ENCODE assay signal across 12 cellular contexts in genomic region chr7:134933460-134934068, GRCh38. TPM values are rescaled to one million over a fixed set of nuclear protein-coding genes. Genes with fewer than 3 reads are reported as not detected.
A peak's percentile ranks its signal among the peaks of the same experiment; 100 is the strongest.
DNase-seq lines count a peak whose midpoint lies in the region; ATAC-seq and TF ChIP-seq lines count a peak whose summit lies in the region.
"Had no signal": no experiment of that assay in that cellular context is flagged by ENCODE, and none has a peak within 500 bp of the region (broad histone marks: within the 10 kb centered on the region; RNA-seq: fewer than 3 reads in every experiment).

No MANE protein-coding gene starts in this region.

- H3K27ac Mint-ChIP-seq in activated B cell treated with CpG ODN at 0.5 μM for 24 hours (peak overlapping the region; percentile 78), type B pancreatic cell (peak overlapping the region; percentile 32)
- H3K27ac Mint-ChIP-seq: CD4-positive, CD25-positive, alpha-beta regulatory T cell had no signal

- no peak for TF ChIP-seq CTCF in left ventricle myocardium inferior (IDR thresholded peaks at IDR 0.05; ENCODE audit: borderline replicate concordance)
- no peak for TF ChIP-seq CTCF in activated B cell treated with CpG ODN at 0.5 μM for 24 hours (IDR thresholded peaks at IDR 0.05)
- no peak for TF ChIP-seq CTCF in type B pancreatic cell (conservative IDR thresholded peaks at IDR 0.05)

- H3K9ac ChIP-seq in mesenchymal stem cell (ENCODE audit: low read length) = peak overlapping the region; percentile 64

- H3K4me1 ChIP-seq in left ventricle myocardium inferior (peaks cover 81% of the 10 kb centered on the region), mesenchymal stem cell (ENCODE audit: control insufficient read depth, insufficient read depth, low read depth, low read length) (peaks cover 7% of the 10 kb centered on the region)

- no peak overlapping the region for H2BK15ac ChIP-seq in mesenchymal stem cell (ENCODE audit: low read depth, poor library complexity, severe bottlenecking)

- no peak overlapping the region for H2AFZ ChIP-seq in mesenchymal stem cell (ENCODE audit: low read depth, low read length)

- CTCF ChIA-PET in activated B cell treated with CpG ODN at 0.5 μM for 24 hours (lab: Charles Lee) = interaction anchor here (1.4 kb wide), 1 partner anchor 9 kb away, joined by 4 read pairs; no protein-coding TSS in a partner anchor

- H3K36me3 Mint-ChIP-seq in activated B cell treated with CpG ODN at 0.5 μM for 24 hours (ENCODE audit: low read depth) (no peaks in the 10 kb centered on the region), type B pancreatic cell (peaks cover 71% of the 10 kb centered on the region)
- H3K36me3 Mint-ChIP-seq: CD4-positive, CD25-positive, alpha-beta regulatory T cell had no signal

- H3K18ac ChIP-seq in mesenchymal stem cell (ENCODE audit: low read depth in 1 of 2, low read length in 2 of 2) = no peak overlapping the region

- H3K4me3 Mint-ChIP-seq in activated B cell treated with CpG ODN at 0.5 μM for 24 hours (peak overlapping the region; percentile 72), type B pancreatic cell (peak overlapping the region; percentile 54)

- POLR2A ChIA-PET in activated B cell treated with CpG ODN at 0.5 μM for 24 hours (lab: Charles Lee) = no interaction called here

- no peak overlapping the region for H4K8ac ChIP-seq in mesenchymal stem cell (ENCODE audit: low read length)

- no peak overlapping the region for H2AK5ac ChIP-seq in mesenchymal stem cell (ENCODE audit: low read length, severe bottlenecking)

- H2BK120ac ChIP-seq in mesenchymal stem cell (ENCODE audit: low read depth, low read length) = no peak overlapping the region

- no peaks in the 10 kb centered on the region for H3K27me3 Mint-ChIP-seq in activated B cell treated with CpG ODN at 0.5 μM for 24 hours
- no peaks in the 10 kb centered on the region for H3K27me3 Mint-ChIP-seq in type B pancreatic cell

- H3K4me1 Mint-ChIP-seq in activated B cell treated with CpG ODN at 0.5 μM for 24 hours (peaks cover 23% of the 10 kb centered on the region), type B pancreatic cell (ENCODE audit: unreplicated experiment) (peaks cover 12% of the 10 kb centered on the region)

- no peak overlapping the region for H3K4me2 ChIP-seq in mesenchymal stem cell (ENCODE audit: low read length, poor library complexity, severe bottlenecking)

- 95% methylated on average over 3 of the region's 3 CpGs for WGBS in mesenchymal stem cell

- no peak overlapping the region for H3K14ac ChIP-seq in mesenchymal stem cell (ENCODE audit: low read length in 2 of 2)

- H3K4ac ChIP-seq in mesenchymal stem cell (ENCODE audit: low read depth in 1 of 2, low read length in 2 of 2) = no peak overlapping the region

- H3K79me1 ChIP-seq in mesenchymal stem cell (replicated peaks; ENCODE audit: low read length, poor library complexity, severe bottlenecking) = peaks cover 19% of the 10 kb centered on the region

- DNase-seq in left ventricle myocardium inferior (no peak), left ventricle myocardium superior (no peak), activated B cell treated with CpG ODN at 0.5 μM for 24 hours (no peak), mesenchymal stem cell (no peak), type B pancreatic cell (ENCODE audit: extremely low spot score, unreplicated experiment) (no peak), NCI-H1092 treated with DMSO at 0.1 percent for 48 hours (lab: John Stamatoyannopoulos, UW) (no peak)
- DNase-seq: CD4-positive, CD25-positive, alpha-beta regulatory T cell; NCI-H1436; NCI-H82; SW 1271 had no signal

- H3K36me3 ChIP-seq in left ventricle myocardium inferior (peaks cover 55% of the 10 kb centered on the region), mesenchymal stem cell (ENCODE audit: control insufficient read depth in 1 of 2, insufficient read depth in 2 of 2, low read depth in 1 of 2, low read length in 2 of 2) (peaks cover 24 to 98% of the 10 kb centered on the region in 2 experiments)

- H3K4me3 ChIP-seq in left ventricle myocardium inferior (peak overlapping the region; percentile 35), mesenchymal stem cell (ENCODE audit: insufficient read depth in 1 of 2, low read depth in 1 of 2, low read length in 2 of 2) (no peak overlapping the region)

- peak overlapping the region; percentile 75 for H3K27ac ChIP-seq in left ventricle myocardium inferior (replicated peaks)
- peak overlapping the region; percentile 30 for H3K27ac ChIP-seq in mesenchymal stem cell (ENCODE audit: low read length, poor library complexity, severe bottlenecking)

- H3K27me3 ChIP-seq in left ventricle myocardium inferior (ENCODE audit: low read depth) (no peaks in the 10 kb centered on the region), mesenchymal stem cell (ENCODE audit: control insufficient read depth in 1 of 2, insufficient read depth in 1 of 2, low read length in 2 of 2) (no peaks in the 10 kb centered on the region)

- H3K9me3 Mint-ChIP-seq in activated B cell treated with CpG ODN at 0.5 μM for 24 hours (peaks cover 2% of the 10 kb centered on the region), type B pancreatic cell (no peaks in the 10 kb centered on the region)

- ATAC-seq in left ventricle myocardium superior = no peak
- no peak for ATAC-seq in activated B cell treated with CpG ODN at 0.5 μM for 24 hours (ENCODE audit: low read depth)
- ATAC-seq in HG03095 (IDR thresholded peaks at IDR 0.05; ENCODE audit: unreplicated experiment) = no peak
- ATAC-seq in GM18517 (IDR thresholded peaks at IDR 0.05; ENCODE audit: unreplicated experiment) = no peak

- no peak overlapping the region for H2BK5ac ChIP-seq in mesenchymal stem cell (ENCODE audit: low read depth, low read length, poor library complexity, severe bottlenecking)

- no peak overlapping the region for H4K91ac ChIP-seq in mesenchymal stem cell (ENCODE audit: low read length)

- H3K9me3 ChIP-seq in left ventricle myocardium inferior (replicated peaks) = no peaks in the 10 kb centered on the region
- H3K9me3 ChIP-seq in mesenchymal stem cell (ENCODE audit: control insufficient read depth, low read length) = no peaks in the 10 kb centered on the region

- intact Hi-C loops in left ventricle myocardium inferior (cut with micrococcal nuclease) = no loop called here
- intact Hi-C loops in left ventricle myocardium superior (cut with micrococcal nuclease) = no loop called here
- intact Hi-C loops in activated B cell treated with CpG ODN at 0.5 μM for 24 hours (cut with micrococcal nuclease) = loop anchor here (10.0 kb wide), 1 partner anchor 169 kb away; no protein-coding TSS in a partner anchor

- no peak overlapping the region for H2BK12ac ChIP-seq in mesenchymal stem cell (ENCODE audit: low read length in 2 of 2)

- H3K23ac ChIP-seq in mesenchymal stem cell (ENCODE audit: low read length in 2 of 2) = no peak overlapping the region

RNA-seq across cellular contexts. Expression of gene AGBL3, which starts 52.7 kb away (rescaled TPM):
- total RNA-seq in left ventricle myocardium inferior (1.5 TPM), left ventricle myocardium superior (1.1 TPM), activated B cell treated with CpG ODN at 0.5 μM for 24 hours (6.1 and 9.6 TPM in 2 replicates), type B pancreatic cell (ENCODE audit: low replicate concordance) (2.4 and 3.2 TPM in 2 replicates)
- 0.51 TPM for polyA plus RNA-seq in mesenchymal stem cell (2013, experiment 1 of 2)
- 0.41 TPM for polyA plus RNA-seq in mesenchymal stem cell (2013, experiment 2 of 2)
